In genomic region chr3:113933746-113934145, GRCh38 we compare ENCODE assay signal across 22 cellular contexts. TPM values are rescaled to one million over a fixed set of nuclear protein-coding genes. Genes with fewer than 3 reads are reported as not detected.
DNase-seq lines count a peak whose midpoint lies in the region; ATAC-seq, FAIRE-seq and TF ChIP-seq lines count a peak whose summit lies in the region.
"Had no signal": no experiment of that assay in that cellular context is flagged by ENCODE, and none has a peak within 500 bp of the region (broad histone marks: within the 10 kb centered on the region; RNA-seq: fewer than 3 reads in every experiment).

No MANE protein-coding gene starts in this region.

- H3K27ac ChIP-seq in H1 (ENCODE audit: low read depth, low read length) (no peak overlapping the region), esophagus muscularis mucosa (replicated peaks in 1 of 4) (no peak overlapping the region), lower lobe of right lung (no peak overlapping the region)
- H3K27ac ChIP-seq: 22Rv1; BLaER1 treated with 17β-estradiol and CSF1 and Interleukin-3, amounts not matched to agents 10 nM and 100 nM had no signal

- no peaks in the 10 kb centered on the region for H4K20me1 ChIP-seq in H1 (replicated peaks in 1 of 2; ENCODE audit: control insufficient read depth in 1 of 2, insufficient read depth in 2 of 2, low read length in 2 of 2)
- H4K20me1 ChIP-seq: BLaER1 treated with 17β-estradiol and CSF1 and Interleukin-3, amounts not matched to agents 10 nM and 100 nM had no signal

- no peak for FAIRE-seq in H1 (lab: Jason Lieb, UNC)
- FAIRE-seq: A204.1, GM12892 had no signal

- H3K79me1 ChIP-seq in H1 (ENCODE audit: low read depth, low read length), result no peaks in the 10 kb centered on the region

- CTCF ChIA-PET in H1 (lab: Charles Lee; ENCODE audit: partially characterized antibody), result interaction anchor here (0.6 to 1.2 kb wide), 3 partner anchors 89 to 112 kb away, joined by 3 read pairs; no protein-coding TSS in a partner anchor
- CTCF ChIA-PET in Caco-2 (lab: Charles Lee), result no interaction called here

- H3K18ac ChIP-seq in H1 (ENCODE audit: extremely low read depth, low read length), result no peak overlapping the region

- H3K14ac ChIP-seq in H1 (ENCODE audit: insufficient read length), result no peak overlapping the region

- no peak overlapping the region for H3K4ac ChIP-seq in H1 (replicated peaks; ENCODE audit: insufficient read length, low read depth, low read length)

- H3K36me3 ChIP-seq in H1 (ENCODE audit: control insufficient read depth in 2 of 4, insufficient read depth in 4 of 4, low read length in 3 of 4) (no peaks in the 10 kb centered on the region), esophagus muscularis mucosa (no peaks in the 10 kb centered on the region), lower lobe of right lung (no peaks in the 10 kb centered on the region), Caco-2 (ENCODE audit: control insufficient read depth, insufficient read depth, low read length) (no peaks in the 10 kb centered on the region)
- H3K36me3 ChIP-seq: BE2C; BLaER1 treated with 17β-estradiol and CSF1 and Interleukin-3, amounts not matched to agents 10 nM and 100 nM had no signal

- TF ChIP-seq CTCF in H1 (IDR thresholded peaks at IDR 0.05; ENCODE audit: control extremely low read depth in 1 of 3, insufficient read depth in 1 of 3, low read depth in 1 of 3, low read length in 3 of 3) (no peak), nephron progenitor cell (IDR thresholded peaks at IDR 0.05) (no peak), esophagus muscularis mucosa (IDR thresholded peaks at IDR 0.05) (no peak), lower lobe of right lung (IDR thresholded peaks at IDR 0.05) (no peak), Caco-2 (IDR thresholded peaks at IDR 0.05; ENCODE audit: insufficient read depth in 1 of 2, low read depth in 1 of 2, low read length in 1 of 2, severe bottlenecking in 1 of 2, unreplicated experiment in 1 of 2) (no peak)

- TF ChIP-seq EP300 in H1 (IDR thresholded peaks at IDR 0.05; ENCODE audit: borderline replicate concordance in 1 of 2, low read depth in 2 of 2, low read length in 2 of 2) (no peak), esophagus muscularis mucosa (IDR thresholded peaks at IDR 0.05) (no peak)

- no peaks in the 10 kb centered on the region for H3K79me2 ChIP-seq in H1 (ENCODE audit: control insufficient read depth in 1 of 2, insufficient read depth in 2 of 2, low read length in 2 of 2)

- H3K4me1 Mint-ChIP-seq in nephron progenitor cell (peaks cover 6% of the 10 kb centered on the region), Caco-2 (ENCODE audit: low read depth, unreplicated experiment) (no peaks in the 10 kb centered on the region)
- H3K4me1 Mint-ChIP-seq: CD14-positive monocyte; CD4-positive, alpha-beta memory T cell had no signal

- no peak overlapping the region for H2AK5ac ChIP-seq in H1 (ENCODE audit: low read depth, low read length)

- DNase-seq in NCI-H82 (lab: John Stamatoyannopoulos, UW) (peak; percentile 11), NCI-H82 treated with DMSO at 0.1 percent for 48 hours (lab: John Stamatoyannopoulos, UW; ENCODE audit: unreplicated experiment) (no peak), H1 (ENCODE audit: low read depth in 1 of 2, low spot score in 2 of 2) (no peak), nephron progenitor cell (no peak), esophagus muscularis mucosa (ENCODE audit: extremely low spot score) (no peak), lower lobe of right lung (no peak), Caco-2 (no peak)
- DNase-seq: AML-193; BE2C; CD4-positive, alpha-beta memory T cell; COR-L47; DMS153; DND-41; GOT3; H7; HCEC 1CT had no signal

- WGBS in H1 (ENCODE audit: extremely low coverage in 1 of 2, insufficient coverage in 1 of 2, insufficient read length in 1 of 2, insufficient replicate concordance in 2 of 2, low coverage in 1 of 2, low lambda C conversion rate in 2 of 2, missing lambda C conversion rate in 1 of 2), 2 experiments, result 93% methylated on average over 4 of the region's 4 CpGs; no CpG with 5 or more reads in 1 of the 2 experiments
- WGBS in esophagus muscularis mucosa, result 100% methylated on average over 4 of the region's 4 CpGs

- H3K4me3 Mint-ChIP-seq in nephron progenitor cell, result no peak overlapping the region
- no peak overlapping the region for H3K4me3 Mint-ChIP-seq in Caco-2 (ENCODE audit: unreplicated experiment)
- H3K4me3 Mint-ChIP-seq: CD14-positive monocyte; CD4-positive, alpha-beta memory T cell had no signal

- H3K9ac ChIP-seq in H1 (replicated peaks in 1 of 4; ENCODE audit: extremely low read depth in 1 of 4, low read depth in 3 of 4, low read length in 3 of 4), result no peak overlapping the region
- H3K9ac ChIP-seq: BLaER1 treated with 17β-estradiol and CSF1 and Interleukin-3, amounts not matched to agents 10 nM and 100 nM had no signal

- H3K27ac Mint-ChIP-seq in nephron progenitor cell (peak overlapping the region; percentile 28), Caco-2 (ENCODE audit: unreplicated experiment) (no peak overlapping the region)
- H3K27ac Mint-ChIP-seq: CD14-positive monocyte; CD4-positive, alpha-beta memory T cell had no signal

- H3K27me3 ChIP-seq in H1 (replicated peaks in 1 of 4; ENCODE audit: control insufficient read depth in 3 of 4, extremely low read depth in 1 of 4, insufficient read depth in 3 of 4, low read length in 3 of 4) (no peaks in the 10 kb centered on the region), esophagus muscularis mucosa (no peaks in the 10 kb centered on the region), lower lobe of right lung (ENCODE audit: low read depth) (no peaks in the 10 kb centered on the region), Caco-2 (replicated peaks; ENCODE audit: control insufficient read depth, insufficient read depth, low read length) (no peaks in the 10 kb centered on the region)
- H3K27me3 ChIP-seq: BLaER1 treated with 17β-estradiol and CSF1 and Interleukin-3, amounts not matched to agents 10 nM and 100 nM had no signal

- H3K23ac ChIP-seq in H1 (ENCODE audit: insufficient read length), result no peak overlapping the region

- no peak overlapping the region for H2BK5ac ChIP-seq in H1 (ENCODE audit: low read depth, low read length)

- H3K9me3 ChIP-seq in H1 (ENCODE audit: insufficient read depth in 2 of 2, low read depth in 1 of 2, low read length in 1 of 2), result no peaks in the 10 kb centered on the region
- no peaks in the 10 kb centered on the region for H3K9me3 ChIP-seq in esophagus muscularis mucosa
- no peaks in the 10 kb centered on the region for H3K9me3 ChIP-seq in lower lobe of right lung
- H3K9me3 ChIP-seq in Caco-2, result no peaks in the 10 kb centered on the region
- H3K9me3 ChIP-seq: BE2C; BLaER1 treated with 17β-estradiol and CSF1 and Interleukin-3, amounts not matched to agents 10 nM and 100 nM had no signal

- H3K36me3 Mint-ChIP-seq in nephron progenitor cell (ENCODE audit: low read depth) (no peaks in the 10 kb centered on the region), Caco-2 (ENCODE audit: insufficient read depth, unreplicated experiment) (no peaks in the 10 kb centered on the region)
- H3K36me3 Mint-ChIP-seq: CD14-positive monocyte had no signal

- H3K23me2 ChIP-seq in H1 (ENCODE audit: low read depth, low read length), result no peaks in the 10 kb centered on the region

- H2AFZ ChIP-seq in H1 (ENCODE audit: low read length), result 0 out of 2 replicates have a peak overlapping the region, but pooled peaks have one; percentile 26

- peaks cover 0 to 3% (median 0%) of the 10 kb centered on the region in 4 experiments; a peak in 1 of 7 replicates for H3K4me1 ChIP-seq in H1 (replicated peaks in 1 of 4; ENCODE audit: control insufficient read depth in 3 of 4, insufficient read depth in 4 of 4, low read length in 3 of 4)
- no peaks in the 10 kb centered on the region for H3K4me1 ChIP-seq in esophagus muscularis mucosa
- no peaks in the 10 kb centered on the region for H3K4me1 ChIP-seq in lower lobe of right lung
- no peaks in the 10 kb centered on the region for H3K4me1 ChIP-seq in Caco-2
- H3K4me1 ChIP-seq: BE2C; BLaER1 treated with 17β-estradiol and CSF1 and Interleukin-3, amounts not matched to agents 10 nM and 100 nM had no signal

- no peaks in the 10 kb centered on the region for H3K9me3 Mint-ChIP-seq in nephron progenitor cell
- no peaks in the 10 kb centered on the region for H3K9me3 Mint-ChIP-seq in Caco-2 (ENCODE audit: unreplicated experiment)
- H3K9me3 Mint-ChIP-seq: CD14-positive monocyte; CD4-positive, alpha-beta memory T cell had no signal

- no TSS peak for BruUV-seq in Caco-2 (replicated peaks; lab: Mats Ljungman, UMichigan)

- H3K27me3 Mint-ChIP-seq in nephron progenitor cell (ENCODE audit: low read depth, poor library complexity) (peaks cover 6% of the 10 kb centered on the region), Caco-2 (ENCODE audit: insufficient read depth, unreplicated experiment) (peaks cover 3% of the 10 kb centered on the region)

- H4K91ac ChIP-seq in H1 (replicated peaks; ENCODE audit: insufficient read length, low read length), result no peak overlapping the region

- ATAC-seq in lower lobe of right lung (no peak), HG03139 (IDR thresholded peaks at IDR 0.05; ENCODE audit: unreplicated experiment) (no peak)

- POLR2A ChIA-PET in H1 (lab: Charles Lee; ENCODE audit: partially characterized antibody), result no interaction called here
- POLR2A ChIA-PET in Caco-2 (lab: Charles Lee), result no interaction called here

- intact Hi-C loops in esophagus muscularis mucosa (cut with DNase I), result no loop called here
- intact Hi-C loops in lower lobe of right lung (cut with DNase I), result no loop called here
- intact Hi-C loops in Caco-2 (cut with micrococcal nuclease; ENCODE audit: unreplicated experiment), result no loop called here

- no peak for TF ChIP-seq RAD21 in H1 (IDR thresholded peaks at IDR 0.05 in 1 of 2, conservative IDR thresholded peaks at IDR 0.05 in 1 of 2; ENCODE audit: low read depth in 2 of 2, low read length in 2 of 2)

- no peak overlapping the region for H3K4me2 ChIP-seq in H1 (ENCODE audit: insufficient read depth in 1 of 2, low read depth in 2 of 2, low read length in 2 of 2)
- H3K4me2 ChIP-seq: BLaER1 treated with 17β-estradiol and CSF1 and Interleukin-3, amounts not matched to agents 10 nM and 100 nM had no signal

- H4K5ac ChIP-seq in H1 (ENCODE audit: insufficient read length, low read depth, low read length), result no peak overlapping the region

- H3K56ac ChIP-seq in H1 (replicated peaks; ENCODE audit: insufficient read length, low read depth, low read length), result no peak overlapping the region

- H2BK20ac ChIP-seq in H1 (ENCODE audit: low read length), result no peak overlapping the region

- no peak overlapping the region for H2BK120ac ChIP-seq in H1 (replicated peaks; ENCODE audit: low read depth, low read length)

- H4K8ac ChIP-seq in H1 (ENCODE audit: extremely low read depth, insufficient read depth, low read length), result peak overlapping the region; percentile 51; the same call in 1 of the 2 replicates

- H3K4me3 ChIP-seq in H1 (ENCODE audit: extremely low read depth in 1 of 4, insufficient read depth in 2 of 4, low read depth in 3 of 4, low read length in 4 of 4), result no peak overlapping the region
- H3K4me3 ChIP-seq in esophagus muscularis mucosa, result no peak overlapping the region
- H3K4me3 ChIP-seq in lower lobe of right lung, result no peak overlapping the region
- H3K4me3 ChIP-seq in Caco-2 (ENCODE audit: low read depth, low read length), result no peak overlapping the region
- H3K4me3 ChIP-seq: BLaER1 treated with 17β-estradiol and CSF1 and Interleukin-3, amounts not matched to agents 10 nM and 100 nM had no signal

- no peak overlapping the region for H2BK15ac ChIP-seq in H1 (ENCODE audit: low read length)

- TF ChIP-seq POLR2A in H1 (IDR thresholded peaks at IDR 0.05; ENCODE audit: control extremely low read depth in 1 of 2, low read depth in 2 of 2, low read length in 2 of 2) (no peak), esophagus muscularis mucosa (IDR thresholded peaks at IDR 0.05; ENCODE audit: low read depth) (no peak)

- H2BK12ac ChIP-seq in H1 (ENCODE audit: low read depth, low read length), result no peak overlapping the region; the same call in 1 of the 2 replicates

RNA-seq across cellular contexts. Expression of gene ZDHHC23, which starts 14.1 kb away (rescaled TPM):
- 14.1 and 15.7 TPM in 2 replicates for total RNA-seq in H1 (2021; fragmentation: NEBNext Ultra II Directional; extraction: Animal tissue kit (Norgen Biotek cat#: 25700))
- polyA plus RNA-seq in H1 (2011; rRNA removed), result 5.2 and 6.2 TPM in 2 replicates
- polyA plus RNA-seq in H1 (2011; cell fraction: cytosol; rRNA removed), result 8.0 TPM
- polyA plus RNA-seq in H1 (2011; cell fraction: nucleus; rRNA removed), result 11.8 TPM
- polyA plus RNA-seq in H1 (2012, experiment 1 of 2), result 6.8 to 10.3 TPM (median 8.4 TPM) in 4 replicates
- 0.79 TPM for polyA plus RNA-seq in H1 (2012, experiment 2 of 2)
- polyA plus RNA-seq in H1 (2013, experiment 1 of 2), result 8.4 TPM
- 8.8 TPM for polyA plus RNA-seq in H1 (2013, experiment 2 of 2)
- 18.3 and 19.9 TPM in 2 replicates for polyA minus RNA-seq in H1 (2011; rRNA and poly(A)+ RNA removed)
- polyA minus RNA-seq in H1 (2011; cell fraction: cytosol; rRNA and poly(A)+ RNA removed), result 6.0 TPM
- polyA minus RNA-seq in H1 (2011; cell fraction: nucleus; rRNA and poly(A)+ RNA removed), result 17.8 TPM
- total RNA-seq in esophagus muscularis mucosa (1 to 10 TPM; 2.0 to 5.2 (median 2.3) TPM), lower lobe of right lung (9.7 TPM), Caco-2 (2022) (9.0 and 9.1 TPM in 2 replicates)
